In genomic region chr3:31758342-31758741, GRCh38 we compare ENCODE assay signal across 21 cellular contexts.
DNase-seq lines count a peak whose midpoint lies in the region; ATAC-seq, FAIRE-seq and TF ChIP-seq lines count a peak whose summit lies in the region.
"Had no signal": no experiment of that assay in that cellular context is flagged by ENCODE, and none has a peak within 500 bp of the region (broad histone marks: within the 10 kb centered on the region; RNA-seq: fewer than 3 reads in every experiment).

No MANE protein-coding gene starts in this region.

- H3K36me3 ChIP-seq in bronchial epithelial cell (ENCODE audit: control insufficient read depth, insufficient read depth, low read length), result no peaks in the 10 kb centered on the region
- H3K36me3 ChIP-seq: BLaER1 treated with 17β-estradiol and CSF1 and Interleukin-3, amounts not matched to agents 10 nM and 100 nM had no signal

- no peaks in the 10 kb centered on the region for H3K27me3 Mint-ChIP-seq in activated CD8-positive, alpha-beta memory T cell treated with anti-CD3 and anti-CD28 coated beads, Interleukin-2, amount 10 ng/mL, durations not matched to agents 7 days and 5 days

- no peak overlapping the region for H3K4me3 ChIP-seq in bronchial epithelial cell (ENCODE audit: low read depth, low read length)
- H3K4me3 ChIP-seq: BLaER1 treated with 17β-estradiol and CSF1 and Interleukin-3, amounts not matched to agents 10 nM and 100 nM had no signal

- peak; percentile 60 for FAIRE-seq in bronchial epithelial cell (lab: Jason Lieb, UNC)
- FAIRE-seq: A204.1, GM12891, H1 had no signal

- no peak for ATAC-seq in activated CD8-positive, alpha-beta memory T cell treated with anti-CD3 and anti-CD28 coated beads, Interleukin-2, amount 10 ng/mL, durations not matched to agents 7 days and 5 days
- ATAC-seq in GM21723 (IDR thresholded peaks at IDR 0.05; ENCODE audit: unreplicated experiment), result no peak

- peaks cover 64% of the 10 kb centered on the region for H3K4me1 Mint-ChIP-seq in activated CD8-positive, alpha-beta memory T cell treated with anti-CD3 and anti-CD28 coated beads, Interleukin-2, amount 10 ng/mL, durations not matched to agents 7 days and 5 days

- TF ChIP-seq CTCF in bronchial epithelial cell (IDR thresholded peaks at IDR 0.05; ENCODE audit: insufficient read depth, low read length, severe bottlenecking), result no peak

- no peaks in the 10 kb centered on the region for H3K27me3 ChIP-seq in bronchial epithelial cell (ENCODE audit: control insufficient read depth, insufficient read depth, low read length)
- H3K27me3 ChIP-seq: BLaER1 treated with 17β-estradiol and CSF1 and Interleukin-3, amounts not matched to agents 10 nM and 100 nM had no signal

- CTCF ChIA-PET in activated CD8-positive, alpha-beta memory T cell treated with anti-CD3 and anti-CD28 coated beads, Interleukin-2, amount 10 ng/mL, durations not matched to agents 7 days and 5 days (lab: Charles Lee), result interaction anchor here (1.2 kb wide), 1 partner anchor 10 kb away, joined by 3 read pairs; no protein-coding TSS in a partner anchor

- no peaks in the 10 kb centered on the region for H3K9me3 Mint-ChIP-seq in activated CD8-positive, alpha-beta memory T cell treated with anti-CD3 and anti-CD28 coated beads, Interleukin-2, amount 10 ng/mL, durations not matched to agents 7 days and 5 days (ENCODE audit: low read depth)
- H3K9me3 Mint-ChIP-seq: CD8-positive, alpha-beta memory T cell had no signal

- peaks cover 14% of the 10 kb centered on the region for H3K36me3 Mint-ChIP-seq in activated CD8-positive, alpha-beta memory T cell treated with anti-CD3 and anti-CD28 coated beads, Interleukin-2, amount 10 ng/mL, durations not matched to agents 7 days and 5 days

- DNase-seq in activated CD8-positive, alpha-beta memory T cell treated with anti-CD3 and anti-CD28 coated beads, Interleukin-2, amount 10 ng/mL, durations not matched to agents 7 days and 5 days, result no peak
- DNase-seq in activated CD8-positive, alpha-beta memory T cell treated with anti-CD3 and anti-CD28 coated beads, Interleukin-2, amount 50 U/mL, for 48 hours, result no peak
- DNase-seq in OCI-M1 (lab: John Stamatoyannopoulos, UW) (peak; percentile 61), bronchial epithelial cell (ENCODE audit: low read depth) (no peak)
- no peak for DNase-seq in stimulated activated CD4-positive, alpha-beta T cell treated with anti-CD3 and anti-CD28 coated beads, Interleukin-12 subunit alpha, Interleukin-12 subunit beta, amount 100 ng/mL, for 4 hours
- no peak for DNase-seq in stimulated activated CD4-positive, alpha-beta T cell treated with anti-CD3 and anti-CD28 coated beads, Interleukin-4, amount 100 ng/mL, for 24 hours
- DNase-seq: CD8-positive, alpha-beta memory T cell; DND-41; GDM1; NCI-H1436; NCI-H2029; NCI-H2171; NCI-H446 treated with DMSO at 0.1 percent for 48 hours; NCI-H748 treated with DMSO at 0.1 percent for 48 hours; RPMI8226; SIG-M5 had no signal

- peak overlapping the region; percentile 30 for H3K27ac Mint-ChIP-seq in activated CD8-positive, alpha-beta memory T cell treated with anti-CD3 and anti-CD28 coated beads, Interleukin-2, amount 10 ng/mL, durations not matched to agents 7 days and 5 days
- H3K27ac Mint-ChIP-seq: CD8-positive, alpha-beta memory T cell had no signal

- no peak overlapping the region for H3K4me3 Mint-ChIP-seq in activated CD8-positive, alpha-beta memory T cell treated with anti-CD3 and anti-CD28 coated beads, Interleukin-2, amount 10 ng/mL, durations not matched to agents 7 days and 5 days
- H3K4me3 Mint-ChIP-seq: CD8-positive, alpha-beta memory T cell had no signal
